Comparison of ENCODE assay signal across 11 cellular contexts in the genomic region with DNA sequence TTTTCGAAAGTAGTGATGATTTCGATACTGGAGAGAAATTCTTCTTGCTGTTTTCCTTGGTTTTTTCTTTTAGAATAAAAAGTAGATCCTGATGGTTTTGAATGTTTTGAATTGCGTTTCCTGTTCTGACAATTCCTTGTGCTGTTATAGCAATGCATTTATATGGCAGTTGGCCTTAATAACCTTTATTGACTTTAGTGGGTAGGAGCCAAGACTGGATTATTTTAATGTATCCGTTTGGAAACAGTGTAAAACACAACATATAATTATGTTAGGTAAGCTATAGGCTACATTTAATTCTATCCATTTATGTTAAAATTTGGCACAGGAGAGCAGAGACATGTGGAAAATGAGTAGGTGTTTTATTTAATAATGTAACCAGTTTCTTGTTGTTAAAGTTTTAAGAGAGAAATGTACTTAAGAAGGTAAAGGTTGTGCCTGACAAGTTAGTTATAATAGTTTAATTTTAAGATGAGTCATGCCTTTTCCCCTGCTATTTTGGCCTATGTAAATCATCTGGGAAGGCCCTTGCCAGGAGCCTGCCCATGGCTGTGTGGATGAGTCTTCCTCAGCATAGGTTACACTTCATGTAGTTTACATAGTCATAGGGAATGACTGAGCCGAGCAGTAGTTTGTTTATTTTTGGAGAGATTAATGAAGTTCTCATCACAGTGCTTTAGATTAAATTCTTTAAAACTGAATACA.
A peak's percentile ranks its signal among the peaks of the same experiment; 100 is the strongest.
DNase-seq lines count a peak whose midpoint lies in the region; ATAC-seq, FAIRE-seq and TF ChIP-seq lines count a peak whose summit lies in the region.
"Had no signal": no experiment of that assay in that cellular context is flagged by ENCODE, and none has a peak within 500 bp of the region (broad histone marks: within the 10 kb centered on the region; RNA-seq: fewer than 3 reads in every experiment).

No MANE protein-coding gene starts in this region.

- H3K9me3 ChIP-seq in pancreas = no peaks in the 10 kb centered on the region

- intact Hi-C loops in pancreas (cut with DNase I) = no loop called here

- TF ChIP-seq CTCF in pancreas (IDR thresholded peaks at IDR 0.05) = no peak

- FAIRE-seq in pancreas (lab: Jason Lieb, UNC) = no peak
- FAIRE-seq: endometrium had no signal

- peaks cover 0 to 11% (median 4%) of the 10 kb centered on the region in 3 donors for H3K4me1 ChIP-seq in pancreas

- H3K4me3 ChIP-seq in pancreas = no peak overlapping the region

- no peak overlapping the region for H3K27ac ChIP-seq in pancreas

- no peaks in the 10 kb centered on the region for H3K27me3 ChIP-seq in pancreas

- no peaks in the 10 kb centered on the region for H3K36me3 ChIP-seq in pancreas

- DNase-seq in GM03348 (ENCODE audit: low spot score) (peak; percentile 45), NCI-H510A (lab: John Stamatoyannopoulos, UW) (peak; percentile 9), dermis blood vessel endothelial cell (peak; percentile 63), pancreas (peak in 1 of 6 donors; percentile 13), midbrain (lab: John Stamatoyannopoulos, UW) (no peak), NCI-H2029 treated with DMSO at 0.1 percent for 48 hours (lab: John Stamatoyannopoulos, UW) (no peak)
- DNase-seq: activated T-cell treated with anti-CD3 and anti-CD28 coated beads, Interleukin-2, amount 50 U/mL, for 4 hours; natural killer cell had no signal

- ATAC-seq in pancreas (peak; percentile 51 to 69 (median 62)), GM21381 (IDR thresholded peaks at IDR 0.05; ENCODE audit: unreplicated experiment) (no peak), HG03457 (IDR thresholded peaks at IDR 0.05; ENCODE audit: unreplicated experiment) (no peak)
- ATAC-seq: activated T-cell treated with anti-CD3 and anti-CD28 coated beads, Interleukin-2, amount 50 U/mL, for 4 hours; natural killer cell had no signal

- WGBS in pancreas, 2 donors = 53 to 57% methylated on average over 5 of the region's 5 CpGs

Comparison
In these comparisons a context has a peak if more than half of its experiments do, and no peak if none do; other contexts are left out.
1. DNase-seq: peak in GM03348 (single experiment), NCI-H510A (single experiment) and dermis blood vessel endothelial cell (single experiment); none in midbrain (single experiment) and NCI-H2029 treated with DMSO at 0.1 percent for 48 hours (single experiment).
2. ATAC-seq: peak in pancreas (4 of 4); none in GM21381 (single experiment) and HG03457 (single experiment).